ENCODE assay signal across 17 cellular contexts in the genomic region with DNA sequence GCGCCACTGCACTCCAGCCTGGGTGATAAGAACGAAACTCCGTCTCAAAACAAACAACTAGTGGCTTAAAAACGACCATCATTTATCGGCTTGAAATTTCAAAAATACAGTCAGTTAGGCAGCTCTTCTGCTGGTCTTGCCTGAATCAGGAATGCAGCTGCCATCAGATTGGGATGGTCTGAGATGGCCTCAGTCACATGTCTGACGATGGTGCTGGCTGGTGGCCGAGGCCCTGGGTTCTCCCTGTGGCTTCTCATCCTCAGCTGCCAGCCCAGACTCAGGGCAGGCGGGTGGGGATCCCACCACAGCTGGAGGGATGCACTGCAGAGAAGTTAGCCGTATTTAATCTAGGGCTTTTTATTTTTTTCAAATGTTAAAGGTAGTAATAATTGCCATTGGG. TPM values are rescaled to one million over a fixed set of nuclear protein-coding genes. Genes with fewer than 3 reads are reported as not detected.
A peak's percentile ranks its signal among the peaks of the same experiment; 100 is the strongest.
DNase-seq lines count a peak whose midpoint lies in the region; ATAC-seq and TF ChIP-seq lines count a peak whose summit lies in the region.
"Had no signal": no experiment of that assay in that cellular context is flagged by ENCODE, and none has a peak within 500 bp of the region (broad histone marks: within the 10 kb centered on the region; RNA-seq: fewer than 3 reads in every experiment).

No MANE protein-coding gene starts in this region.

- no peak for DNase-seq in CD4-positive, alpha-beta T cell
- no peak for DNase-seq in coronary artery (ENCODE audit: low spot score)
- peak; percentile 74 for DNase-seq in myocyte (ENCODE audit: low read depth)
- DNase-seq in dermis blood vessel endothelial cell = no peak
- DNase-seq in tibial nerve (ENCODE audit: low spot score in 2 of 2) = no peak
- DNase-seq: DND-41, NCI-H1048, NCI-H146, NCI-H2081 treated with DMSO at 0.1 percent for 48 hours, NCI-H2227 treated with DMSO at 0.1 percent for 48 hours, NCI-H524 treated with DMSO at 0.1 percent for 48 hours had no signal

- intact Hi-C loops in CD4-positive, alpha-beta T cell (cut with DNase I, micrococcal nuclease) = no loop called here

- no peaks in the 10 kb centered on the region for H3K9me3 Mint-ChIP-seq in CD4-positive, alpha-beta T cell
- H3K9me3 Mint-ChIP-seq: GM23338 had no signal

- peak overlapping the region; percentile 69 for H3K27ac Mint-ChIP-seq in CD4-positive, alpha-beta T cell
- H3K27ac Mint-ChIP-seq: GM23338 had no signal

- peaks cover 91% of the 10 kb centered on the region for H3K36me3 Mint-ChIP-seq in CD4-positive, alpha-beta T cell (ENCODE audit: low read depth)

- H3K36me3 ChIP-seq in stomach smooth muscle (ENCODE audit: control insufficient read depth in 2 of 2, insufficient read depth in 2 of 2, low read length in 2 of 2) (peaks cover 6 to 7% of the 10 kb centered on the region in 2 donors), tibial nerve (peaks cover 0 to 54% (median 5%) of the 10 kb centered on the region in 3 donors)
- H3K36me3 ChIP-seq: BLaER1 had no signal

- no peak for TF ChIP-seq CTCF in CD4-positive, alpha-beta T cell (IDR thresholded peaks at IDR 0.05)
- TF ChIP-seq CTCF in coronary artery (IDR thresholded peaks at IDR 0.05) = no peak
- no peak for TF ChIP-seq CTCF in tibial nerve (IDR thresholded peaks at IDR 0.05)

- no peak for ATAC-seq in CD4-positive, alpha-beta T cell (ENCODE audit: poor library complexity)
- ATAC-seq in HG03139 (IDR thresholded peaks at IDR 0.05; ENCODE audit: unreplicated experiment) = no peak
- ATAC-seq: GM23338, Panc1, Right ventricle myocardium inferior had no signal

- no peaks in the 10 kb centered on the region for H3K9me3 ChIP-seq in CD4-positive, alpha-beta T cell (ENCODE audit: control insufficient read depth, low read length)
- H3K9me3 ChIP-seq in stomach smooth muscle (ENCODE audit: control insufficient read depth in 2 of 2, low read length in 2 of 2) (no peaks in the 10 kb centered on the region), tibial nerve (no peaks in the 10 kb centered on the region)
- H3K9me3 ChIP-seq: BLaER1 had no signal

- 77 to 82% methylated on average over 9 of the region's 9 CpGs for WGBS in tibial nerve, 2 donors

- H3K4me1 Mint-ChIP-seq in CD4-positive, alpha-beta T cell (ENCODE audit: low read depth) = peaks cover 54% of the 10 kb centered on the region

- CTCF ChIA-PET in CD4-positive, alpha-beta T cell (lab: Charles Lee) = no interaction called here

- no peaks in the 10 kb centered on the region for H3K27me3 Mint-ChIP-seq in CD4-positive, alpha-beta T cell

- TF ChIP-seq POLR2A in tibial nerve (IDR thresholded peaks at IDR 0.05) = no peak

- no peak overlapping the region for H3K4me3 Mint-ChIP-seq in CD4-positive, alpha-beta T cell
- H3K4me3 Mint-ChIP-seq: GM23338 had no signal

- H3K9ac ChIP-seq in stomach smooth muscle (ENCODE audit: low read length in 2 of 2) = no peak overlapping the region
- H3K9ac ChIP-seq: BLaER1 had no signal

- POLR2A ChIA-PET in CD4-positive, alpha-beta T cell (lab: Charles Lee) = interaction anchor here (1.4 to 9.6 kb wide), 2 partner anchors 17 to 29 kb away, joined by 5 to 86 read pairs; no protein-coding TSS in a partner anchor

- peaks cover 45% of the 10 kb centered on the region for H3K4me1 ChIP-seq in stomach smooth muscle (ENCODE audit: control insufficient read depth, insufficient read depth, low read length)
- peaks cover 0 to 52% (median 21%) of the 10 kb centered on the region in 4 donors for H3K4me1 ChIP-seq in tibial nerve

- no peaks in the 10 kb centered on the region for H3K27me3 ChIP-seq in CD4-positive, alpha-beta T cell (ENCODE audit: control insufficient read depth, insufficient read depth, low read length)
- no peaks in the 10 kb centered on the region for H3K27me3 ChIP-seq in stomach smooth muscle (ENCODE audit: control insufficient read depth in 1 of 2, insufficient read depth in 2 of 2, low read length in 2 of 2)
- no peaks in the 10 kb centered on the region for H3K27me3 ChIP-seq in tibial nerve
- H3K27me3 ChIP-seq: BLaER1 had no signal

- TF ChIP-seq EP300 in tibial nerve (IDR thresholded peaks at IDR 0.05) = no peak

- no peak overlapping the region for H3K4me3 ChIP-seq in coronary artery
- no peak overlapping the region for H3K4me3 ChIP-seq in stomach smooth muscle (ENCODE audit: low read length in 2 of 2)
- H3K4me3 ChIP-seq in tibial nerve = no peak overlapping the region
- H3K4me3 ChIP-seq: BLaER1, GM23338 had no signal

- no peak overlapping the region for H3K27ac ChIP-seq in CD4-positive, alpha-beta T cell (ENCODE audit: low read depth, low read length)
- H3K27ac ChIP-seq in coronary artery (peak overlapping the region; percentile 81 to 95), stomach smooth muscle (ENCODE audit: low read length) (peak overlapping the region; percentile 96), tibial nerve (peak overlapping the region in 2 of 4 donors; percentile 86)
- H3K27ac ChIP-seq: BLaER1 had no signal

RNA-seq across cellular contexts. Expression of a gene that starts 31.3 kb away (rescaled TPM):
- total RNA-seq in CD4-positive, alpha-beta T cell = 10 to 100 TPM; 31.7 to 35.0 TPM
- total RNA-seq in myocyte (1.6 and 5.4 TPM in 2 replicates), dermis blood vessel endothelial cell (23.3 and 25.2 TPM in 2 replicates), tibial nerve (10 to 100 TPM; 31.6 to 53.7 (median 33.5) TPM)
- 0.18 TPM for polyA plus RNA-seq in myocyte (2012)
